In the genomic region with DNA sequence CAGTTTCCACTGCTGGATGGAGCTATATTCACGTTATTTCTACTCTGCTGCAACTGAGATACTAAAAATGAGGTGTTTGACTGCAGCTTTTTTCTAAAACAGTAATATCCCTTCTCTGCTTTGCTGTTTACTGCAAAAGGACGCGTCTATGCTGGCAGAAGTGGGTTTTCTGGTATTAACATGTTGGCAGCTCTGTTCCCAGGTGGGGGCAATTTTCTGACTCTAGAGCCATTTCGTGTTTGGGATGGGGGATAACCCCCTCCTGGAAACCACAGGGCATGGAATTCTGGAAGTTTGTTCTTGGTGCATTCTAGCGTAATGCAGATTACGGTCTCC, we compare ENCODE assay signal across 8 cellular contexts. TPM values are rescaled to one million over a fixed set of nuclear protein-coding genes. Genes with fewer than 3 reads are reported as not detected.
DNase-seq lines count a peak whose midpoint lies in the region; ATAC-seq, FAIRE-seq and TF ChIP-seq lines count a peak whose summit lies in the region.

No MANE protein-coding gene starts in this region.

- no peak for TF ChIP-seq EP300 in esophagus muscularis mucosa (IDR thresholded peaks at IDR 0.05)

- H3K4me1 ChIP-seq in RWPE2 (ENCODE audit: insufficient read depth, poor library complexity, severe bottlenecking) (peaks cover 25% of the 10 kb centered on the region), esophagus muscularis mucosa (peaks cover 91 to 96% (median 93%) of the 10 kb centered on the region in 4 donors)

- no peak for DNase-seq in GM12865 (ENCODE audit: low read depth)
- no peak for DNase-seq in RWPE2 (ENCODE audit: low spot score)
- no peak for DNase-seq in esophagus muscularis mucosa (ENCODE audit: extremely low spot score)
- no peak for DNase-seq in brain microvascular endothelial cell
- DNase-seq in stimulated activated CD8-positive, alpha-beta memory T cell treated with anti-CD3 and anti-CD28 coated beads, Interleukin-4, amount 100 ng/mL, for 48 hours, result no peak
- no peak for DNase-seq in urothelium cell line (ENCODE audit: low spot score)

- H3K27me3 ChIP-seq in RWPE2 (ENCODE audit: insufficient read depth, poor library complexity, severe bottlenecking) (no peaks in the 10 kb centered on the region), esophagus muscularis mucosa (no peaks in the 10 kb centered on the region), brain microvascular endothelial cell (replicated peaks) (no peaks in the 10 kb centered on the region)

- H3K36me3 ChIP-seq in RWPE2 (ENCODE audit: low read depth) (peaks cover 32% of the 10 kb centered on the region), esophagus muscularis mucosa (peaks cover 0 to 13% (median 6%) of the 10 kb centered on the region in 4 donors), brain microvascular endothelial cell (replicated peaks) (peaks cover 11% of the 10 kb centered on the region)

- in situ Hi-C loops in brain microvascular endothelial cell (cut with HindIII; ENCODE audit: low pct_ligation_motif_present, low sequenced_read_pairs), result no loop called here

- TF ChIP-seq CTCF in GM12865 (IDR thresholded peaks at IDR 0.05; ENCODE audit: insufficient read depth, low read depth, low read length, missing control alignments) (no peak), RWPE2 (IDR thresholded peaks at IDR 0.05; ENCODE audit: poor library complexity, severe bottlenecking) (no peak), esophagus muscularis mucosa (IDR thresholded peaks at IDR 0.05) (no peak), brain microvascular endothelial cell (IDR thresholded peaks at IDR 0.05; ENCODE audit: low read depth, low read length, missing control alignments) (no peak)

- ATAC-seq in RWPE2 (ENCODE audit: low read depth), result no peak
- ATAC-seq in GM19452 (IDR thresholded peaks at IDR 0.05; ENCODE audit: unreplicated experiment), result no peak

- H3K27ac ChIP-seq in RWPE2 (ENCODE audit: poor library complexity, severe bottlenecking), result peak overlapping the region; percentile 83
- H3K27ac ChIP-seq in esophagus muscularis mucosa (replicated peaks in 1 of 4), result peak overlapping the region; percentile 73 to 89 (median 87)
- H3K27ac ChIP-seq in skin epidermis, result peak overlapping the region in 19 of 21 experiments; percentile 34 to 100 (median 94)
- no peak overlapping the region for H3K27ac ChIP-seq in brain microvascular endothelial cell

- H3K4me3 ChIP-seq in GM12865 (ENCODE audit: low read depth, low read length) (peak overlapping the region; percentile 88), RWPE2 (ENCODE audit: severe bottlenecking) (no peak overlapping the region), esophagus muscularis mucosa (peak overlapping the region; percentile 36 to 99 (median 88)), skin epidermis (peak overlapping the region in 3 of 7 experiments; percentile 22 to 95 (median 33)), brain microvascular endothelial cell (ENCODE audit: low read depth, low read length) (no peak overlapping the region)

- intact Hi-C loops in esophagus muscularis mucosa (cut with DNase I), result no loop called here

- no peaks in the 10 kb centered on the region for H3K9me3 ChIP-seq in RWPE2 (ENCODE audit: severe bottlenecking)
- no peaks in the 10 kb centered on the region for H3K9me3 ChIP-seq in esophagus muscularis mucosa

- 55% methylated on average over 6 of the region's 6 CpGs for WGBS in esophagus muscularis mucosa

- FAIRE-seq in urothelium cell line (lab: Jason Lieb, UNC), result no peak

- no peak for TF ChIP-seq POLR2A in esophagus muscularis mucosa (IDR thresholded peaks at IDR 0.05; ENCODE audit: low read depth)

RNA-seq across cellular contexts. Expression of gene GRK2, which starts 4.9 kb away (rescaled TPM):
- total RNA-seq in esophagus muscularis mucosa, result 10 to 100 TPM; 46.9 to 68.8 (median 59.5) TPM

RNA-seq across cellular contexts. Expression of gene ANKRD13D, which starts 17.9 kb away (rescaled TPM):
- total RNA-seq in esophagus muscularis mucosa, result 10 to 100 TPM; 27.7 to 53.0 (median 39.5) TPM

RNA-seq across cellular contexts. Expression of gene SSH3, which starts 32.1 kb away (rescaled TPM):
- total RNA-seq in esophagus muscularis mucosa, result 10 to 100 TPM; 28.2 to 51.5 (median 44.0) TPM

Comparison
In these comparisons a context has a peak if more than half of its experiments do, and no peak if none do; other contexts are left out.
1. H3K4me3 ChIP-seq: peak in GM12865 (single experiment) and esophagus muscularis mucosa (4 of 4); none in RWPE2 (single experiment) and brain microvascular endothelial cell (single experiment).